ENCODE assay signal across 8 cellular contexts in the genomic region with DNA sequence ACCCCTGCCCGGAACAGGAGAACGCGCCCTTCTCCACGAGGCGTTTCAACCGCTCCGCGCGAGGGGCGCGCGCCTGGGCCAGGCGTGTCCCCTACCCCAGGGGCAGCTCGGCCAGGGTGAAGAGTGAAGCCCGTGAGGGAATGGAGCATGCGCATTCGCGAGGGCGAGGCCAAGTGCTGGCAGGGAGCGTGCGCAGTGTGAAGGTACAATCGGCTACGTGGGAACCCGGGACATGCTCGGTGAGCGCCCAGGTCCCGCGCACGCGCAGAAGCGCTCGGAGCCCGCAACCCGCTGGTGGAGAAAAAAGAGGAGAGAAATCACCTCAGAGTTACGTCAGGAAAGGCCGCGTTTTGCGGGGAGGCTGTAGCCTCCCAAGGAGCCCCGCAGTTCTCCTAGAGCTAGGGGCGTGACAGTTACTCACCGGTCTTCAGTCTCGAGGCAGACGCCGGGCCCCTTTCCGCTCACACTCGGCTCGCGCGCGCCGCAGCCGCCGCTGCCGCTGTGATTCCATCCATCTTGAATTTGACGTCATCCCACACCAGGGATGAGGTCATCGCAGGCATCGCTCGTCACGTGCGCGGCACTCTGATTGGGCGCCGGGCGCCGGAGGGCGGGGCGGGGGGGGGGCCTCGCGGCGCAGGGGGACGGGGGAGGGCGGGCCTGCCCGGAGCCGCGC. TPM values are rescaled to one million over a fixed set of nuclear protein-coding genes. Genes with fewer than 3 reads are reported as not detected.
DNase-seq lines count a peak whose midpoint lies in the region; ATAC-seq and TF ChIP-seq lines count a peak whose summit lies in the region.

ZBTB21 (minus strand) TSS at position 530 of the 676 bp plus-strand sequence. CDS start 16,265 bp downstream, outside the sequence.

- peak within 1 kb of the TSS; percentile 97 for H3K4me3 Mint-ChIP-seq in activated naive CD8-positive, alpha-beta T cell treated with anti-CD3 and anti-CD28 coated beads, Interleukin-2, amount 10 ng/mL, durations not matched to agents 7 days and 5 days

- H3K4me1 ChIP-seq in ovary (ENCODE audit: insufficient read depth): peaks cover 2% of the 10 kb centered on the region
- peaks cover 5 to 6% of the 10 kb centered on the region in 2 donors for H3K4me1 ChIP-seq in thyroid gland

- 0 out of 2 replicates have a peak, but pooled peaks cover 5% of the 10 kb centered on the region for H4K20me1 ChIP-seq in SU-DHL-6 (ENCODE audit: low read depth, low read length)

- CTCF ChIA-PET in GM10248 (lab: Yijun Ruan, JAX): interaction anchor here (1.0 to 1.5 kb wide), 2 partner anchors 9 to 107 kb away, joined by 3 read pairs; no protein-coding TSS in a partner anchor

- POLR2A ChIA-PET in GM10248 (lab: Yijun Ruan, JAX): interaction anchor here (0.6 kb wide), 2 partner anchors 305 to 411 kb away, joined by 3 read pairs; no protein-coding TSS in a partner anchor
- POLR2A ChIA-PET in activated naive CD8-positive, alpha-beta T cell treated with anti-CD3 and anti-CD28 coated beads, Interleukin-2, amount 10 ng/mL, durations not matched to agents 7 days and 5 days (lab: Charles Lee): interaction anchor here (0.7 to 1.4 kb wide), 4 partner anchors 54 to 130 kb away, joined by 3 to 6 read pairs (median 4); partner anchors contain the start of gene PRDM15

- TF ChIP-seq POLR2A in ovary (IDR thresholded peaks at IDR 0.05): peak; percentile 97
- TF ChIP-seq POLR2A in thyroid gland (IDR thresholded peaks at IDR 0.05): peak; percentile 89 to 96

- peak; percentile 97 for DNase-seq in GM10248 (ENCODE audit: extremely low spot score)
- peak; percentile 97 for DNase-seq in NCI-H128 (lab: John Stamatoyannopoulos, UW; ENCODE audit: unreplicated experiment)
- DNase-seq in activated naive CD8-positive, alpha-beta T cell treated with anti-CD3 and anti-CD28 coated beads, Interleukin-2, amount 10 ng/mL, durations not matched to agents 7 days and 5 days: peak; percentile 97
- peak; percentile 90 to 99 (median 97) for DNase-seq in head of caudate nucleus
- peak; percentile 99 for DNase-seq in ovary
- DNase-seq in thyroid gland: peak; percentile 99

- peak within 1 kb of the TSS; percentile 90 for H3K9ac ChIP-seq in SU-DHL-6 (ENCODE audit: low read length)

- intact Hi-C loops in head of caudate nucleus (cut with DNase I) (loop anchor here (5.0 to 10.0 kb wide), 3 partner anchors 55 to 865 kb away; partner anchors contain the start of genes C2CD2 and WDR4), ovary (cut with DNase I) (loop anchor here (5.0 to 10.0 kb wide), 5 partner anchors 48 to 793 kb away; partner anchors contain the start of genes C2CD2 (in 3 of the 4) and PRDM15 (in 1 of the 4)), thyroid gland (cut with DNase I) (loop anchor here (5.0 kb wide), 1 partner anchor 92 kb away; no protein-coding TSS in a partner anchor)

- ATAC-seq in HG02642 (IDR thresholded peaks at IDR 0.05; ENCODE audit: poor library complexity, unreplicated experiment): peak; percentile 75
- ATAC-seq in activated naive CD8-positive, alpha-beta T cell treated with anti-CD3 and anti-CD28 coated beads, Interleukin-2, amount 10 ng/mL, durations not matched to agents 7 days and 5 days (ENCODE audit: low read depth): peak; percentile 94

- H3K36me3 Mint-ChIP-seq in activated naive CD8-positive, alpha-beta T cell treated with anti-CD3 and anti-CD28 coated beads, Interleukin-2, amount 10 ng/mL, durations not matched to agents 7 days and 5 days: peaks cover 17% of the 10 kb centered on the region

- peaks cover 11% of the 10 kb centered on the region for H3K27me3 Mint-ChIP-seq in activated naive CD8-positive, alpha-beta T cell treated with anti-CD3 and anti-CD28 coated beads, Interleukin-2, amount 10 ng/mL, durations not matched to agents 7 days and 5 days

- peaks cover 2% of the 10 kb centered on the region for H3K9me3 Mint-ChIP-seq in activated naive CD8-positive, alpha-beta T cell treated with anti-CD3 and anti-CD28 coated beads, Interleukin-2, amount 10 ng/mL, durations not matched to agents 7 days and 5 days

- WGBS in ovary, 3 donors: 0 to 1% (median 0%) methylated on average over 21 to 74 of the region's 75 CpGs
- WGBS in thyroid gland, 2 donors: 0 to 1% methylated on average over 36 to 45 of the region's 75 CpGs

- no peaks in the 10 kb centered on the region for H3K9me2 ChIP-seq in SU-DHL-6 (replicated peaks; ENCODE audit: insufficient read depth, low read length)

- no peaks in the 10 kb centered on the region for H3K36me3 ChIP-seq in SU-DHL-6 (ENCODE audit: low read length)
- H3K36me3 ChIP-seq in ovary: no peaks in the 10 kb centered on the region
- H3K36me3 ChIP-seq in thyroid gland: no peaks in the 10 kb centered on the region

- peaks cover 6% of the 10 kb centered on the region; the same call in 1 of the 2 replicates for H3K79me2 ChIP-seq in SU-DHL-6 (ENCODE audit: insufficient read depth, low read length)

- H3K9me3 ChIP-seq in SU-DHL-6 (ENCODE audit: insufficient read depth, low read length) (no peaks in the 10 kb centered on the region), ovary (no peaks in the 10 kb centered on the region), thyroid gland (no peaks in the 10 kb centered on the region)

- H3K27ac ChIP-seq in SU-DHL-6 (ENCODE audit: low read depth, low read length): peak within 1 kb of the TSS; percentile 69
- peak within 1 kb of the TSS; percentile 92 to 99 for H3K27ac ChIP-seq in ovary
- peak within 1 kb of the TSS; percentile 93 to 98 (median 98) for H3K27ac ChIP-seq in thyroid gland

- H3K4me3 ChIP-seq in SU-DHL-6 (ENCODE audit: insufficient read depth, low read length, poor library complexity, severe bottlenecking) (peak within 1 kb of the TSS; percentile 95), ovary (peak within 1 kb of the TSS; percentile 76), thyroid gland (replicated peaks in 1 of 3) (peak within 1 kb of the TSS; percentile 44 to 83 (median 70))

- H3K4me1 Mint-ChIP-seq in activated naive CD8-positive, alpha-beta T cell treated with anti-CD3 and anti-CD28 coated beads, Interleukin-2, amount 10 ng/mL, durations not matched to agents 7 days and 5 days: peaks cover 23% of the 10 kb centered on the region

- H2AFZ ChIP-seq in SU-DHL-6 (ENCODE audit: low read depth, low read length, severe bottlenecking): peak within 1 kb of the TSS; percentile 89

- H3K27ac Mint-ChIP-seq in activated naive CD8-positive, alpha-beta T cell treated with anti-CD3 and anti-CD28 coated beads, Interleukin-2, amount 10 ng/mL, durations not matched to agents 7 days and 5 days: peak within 1 kb of the TSS; percentile 99

- peak; percentile 73 for TF ChIP-seq EP300 in ovary (IDR thresholded peaks at IDR 0.05)

- TF ChIP-seq CTCF in GM10248 (IDR thresholded peaks at IDR 0.05; ENCODE audit: control extremely low read depth, extremely low read depth, low read depth, missing control alignments) (no peak), SU-DHL-6 (IDR thresholded peaks at IDR 0.05; ENCODE audit: insufficient read depth, low read length, poor library complexity, severe bottlenecking) (no peak), ovary (IDR thresholded peaks at IDR 0.05) (no peak), thyroid gland (IDR thresholded peaks at IDR 0.05) (no peak)

- peaks cover 21% of the 10 kb centered on the region for H3F3A ChIP-seq in SU-DHL-6 (ENCODE audit: insufficient read depth)

- peak within 1 kb of the TSS; percentile 88 for H3K4me2 ChIP-seq in SU-DHL-6 (ENCODE audit: low read depth, low read length, poor library complexity, severe bottlenecking)

- H3K27me3 ChIP-seq in SU-DHL-6 (ENCODE audit: low read length): no peaks in the 10 kb centered on the region
- H3K27me3 ChIP-seq in ovary: no peaks in the 10 kb centered on the region
- no peaks in the 10 kb centered on the region for H3K27me3 ChIP-seq in thyroid gland

RNA-seq across cellular contexts. Expression of gene ZBTB21, which starts in this region (rescaled TPM):
- total RNA-seq in activated naive CD8-positive, alpha-beta T cell treated with anti-CD3 and anti-CD28 coated beads, Interleukin-2, amount 10 ng/mL, durations not matched to agents 7 days and 5 days: 10 to 100 TPM; 20.3 to 27.2 TPM
- 10 to 100 TPM; 18.7 to 41.4 (median 23.4) TPM for total RNA-seq in ovary
- 1 to 10 TPM; 4.1 to 6.2 TPM for polyA plus RNA-seq in ovary
- 10 to 100 TPM; 16.3 to 33.5 (median 18.6) TPM for total RNA-seq in thyroid gland

Comparison
In these comparisons a context has a peak if more than half of its experiments do, and no peak if none do; other contexts are left out.
1. Peak in every context shown above with its lines: DNase-seq, ATAC-seq, H3K4me3 ChIP-seq and H3K27ac ChIP-seq.